In genomic region chr1:165254376-165254775, GRCh38 we compare ENCODE assay signal across 17 cellular contexts.
"Had no signal": no experiment of that assay in that cellular context is flagged by ENCODE, and none has a peak within 500 bp of the region (broad histone marks: within the 10 kb centered on the region; RNA-seq: fewer than 3 reads in every experiment).

No MANE protein-coding gene starts in this region.

- ATAC-seq: activated CD8-positive, alpha-beta T cell treated with anti-CD3 and anti-CD28 coated beads for 36 hours; activated T-helper 17 cell treated with anti-CD3 and anti-CD28 coated beads, Interleukin-2, amount 50 U/mL, for 72 hours; body of pancreas; lower lobe of right lung; stimulated activated naive CD8-positive, alpha-beta T cell treated with anti-CD3 and anti-CD28 coated beads, Interleukin-15, Interleukin-2, amounts not matched to agents 100 U/mL and 50 U/mL, for 24 hours had no signal

- H3K36me3 ChIP-seq: esophagus muscularis mucosa, lower lobe of right lung, transverse colon, vagina had no signal

- H3K4me3 ChIP-seq: body of pancreas, esophagus muscularis mucosa, lower lobe of right lung, transverse colon, vagina had no signal

- H3K9me3 ChIP-seq: body of pancreas, esophagus muscularis mucosa, lower lobe of right lung, transverse colon, vagina had no signal

- H3K4me1 ChIP-seq: lower lobe of right lung, transverse colon, vagina had no signal

- DNase-seq: activated CD4-positive, alpha-beta T cell treated with anti-CD3 and anti-CD28 coated beads, Interleukin-2, amount 10 ng/mL, durations not matched to agents 24 days and 14 days; activated CD8-positive, alpha-beta T cell treated with anti-CD3 and anti-CD28 coated beads for 36 hours; activated naive CD4-positive, alpha-beta T cell treated with anti-CD3 and anti-CD28 coated beads for 36 hours; activated T-cell treated with anti-CD3 and anti-CD28 coated beads, Interleukin-2, amount 50 U/mL, for 1 hour; body of pancreas; dermis blood vessel endothelial cell; effector memory CD4-positive, alpha-beta T cell; lower lobe of right lung; nephron progenitor cell; occipital lobe; stimulated activated CD4-positive, alpha-beta T cell treated with anti-CD3 and anti-CD28 coated beads, Interleukin-12 subunit alpha, Interleukin-12 subunit beta, amount 100 ng/mL, for 4 hours; stimulated activated CD4-positive, alpha-beta T cell treated with anti-CD3 and anti-CD28 coated beads, Interleukin-1b, Interleukin-23, amount 100 ng/mL, for 48 hours; stimulated activated naive CD8-positive, alpha-beta T cell treated with anti-CD3 and anti-CD28 coated beads, Interleukin-15, Interleukin-2, amounts not matched to agents 100 U/mL and 50 U/mL, for 24 hours; transverse colon had no signal

- H3K27me3 ChIP-seq: body of pancreas, transverse colon, vagina had no signal

- H3K27ac ChIP-seq: body of pancreas, esophagus muscularis mucosa, lower lobe of right lung, transverse colon, vagina had no signal
